Comparison of ENCODE assay signal across 3 cellular contexts in the genomic region with DNA sequence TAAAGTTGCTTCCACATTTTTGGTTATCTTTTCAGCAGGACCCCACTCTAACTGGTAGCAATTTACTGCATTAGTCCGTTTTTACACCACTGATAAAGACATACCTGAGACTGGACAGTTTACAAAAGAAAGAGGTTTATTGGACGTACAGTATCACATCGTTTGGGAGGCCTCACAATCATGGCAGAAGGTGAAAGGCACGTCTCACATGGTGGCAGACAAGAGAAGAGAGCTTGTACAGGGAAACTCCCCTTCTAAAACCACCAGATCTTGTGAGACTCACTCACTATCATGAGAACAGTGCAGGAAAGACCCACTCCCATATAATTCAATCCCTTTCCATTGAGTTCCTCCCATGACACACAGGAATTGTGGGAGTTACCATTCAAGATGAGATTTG.
A peak's percentile ranks its signal among the peaks of the same experiment; 100 is the strongest.
DNase-seq lines count a peak whose midpoint lies in the region; ATAC-seq, FAIRE-seq and TF ChIP-seq lines count a peak whose summit lies in the region.
"Not testable (repeated sequence)": the region's sequence is repeated elsewhere in the genome, so short reads cannot be mapped to it uniquely, and the experiment has no call there.

No MANE protein-coding gene starts in this region.

- not testable (repeated sequence) for H4K20me1 ChIP-seq in HepG2 (ENCODE audit: insufficient read depth, low read length)

- not testable (repeated sequence) for TF ChIP-seq POLR2A in HepG2 (IDR thresholded peaks at IDR 0.05; ENCODE audit: insufficient read depth in 1 of 2, low read depth in 2 of 2, low read length in 2 of 2)

- not testable (repeated sequence) for H3K4me2 ChIP-seq in HepG2 (ENCODE audit: low read depth, low read length)

- not testable (repeated sequence) for TF ChIP-seq CTCF in HEK293 (tag by site-specific recombination; IDR thresholded peaks at IDR 0.05); bronchial epithelial cell (IDR thresholded peaks at IDR 0.05; ENCODE audit: insufficient read depth, low read length, severe bottlenecking); HepG2 (CRISPR knock-in tag; IDR thresholded peaks at IDR 0.05)

- FAIRE-seq in bronchial epithelial cell (lab: Jason Lieb, UNC), result peak; percentile 75
- FAIRE-seq in HepG2 (lab: Jason Lieb, UNC), result not testable (repeated sequence)

- ATAC-seq in HepG2, result not testable (repeated sequence)

- H3K27ac ChIP-seq in HEK293 (ENCODE audit: extremely low read depth, low read depth, low read length); HepG2 (ENCODE audit: extremely low read length, insufficient read depth, low read length): not testable (repeated sequence)

- not testable (repeated sequence) for H3K27me3 ChIP-seq in bronchial epithelial cell (ENCODE audit: control insufficient read depth, insufficient read depth, low read length); HepG2 (ENCODE audit: control insufficient read depth in 1 of 2, insufficient read depth in 2 of 2, low read length in 2 of 2)

- H3K36me3 ChIP-seq in HEK293 (ENCODE audit: control insufficient read depth in 2 of 2, insufficient read depth in 1 of 2, low read length in 2 of 2); bronchial epithelial cell (ENCODE audit: control insufficient read depth, insufficient read depth, low read length); HepG2 (replicated peaks in 1 of 2; ENCODE audit: control insufficient read depth in 1 of 2, insufficient read depth in 2 of 2, low read length in 2 of 2): not testable (repeated sequence)

- H3K9me3 ChIP-seq in HEK293 (ENCODE audit: control insufficient read depth, insufficient read depth, low read depth, low read length); HepG2 (ENCODE audit: low read length): not testable (repeated sequence)

- TF ChIP-seq RAD21 in HepG2 (CRISPR knock-in tag; IDR thresholded peaks at IDR 0.05), result not testable (repeated sequence)

- CTCF ChIA-PET in HEK293 (lab: Yijun Ruan, JAX); HepG2 (lab: Yijun Ruan, JAX; ENCODE audit: low intra/inter-chr PET ratio, low total read pairs): not testable (repeated sequence)

- not testable (repeated sequence) for TF ChIP-seq EP300 in HepG2 (IDR thresholded peaks at IDR 0.05; ENCODE audit: low read depth in 2 of 2, low read length in 2 of 2); HepG2 (CRISPR knock-in tag; IDR thresholded peaks at IDR 0.05; ENCODE audit: borderline replicate concordance)

- H3K79me2 ChIP-seq in HepG2 (ENCODE audit: insufficient read depth, low read length), result not testable (repeated sequence)

- not testable (repeated sequence) for H3K4me1 ChIP-seq in HEK293 (ENCODE audit: control insufficient read depth, insufficient read depth, low read length); HepG2 (ENCODE audit: insufficient read depth, low read length)

- POLR2A ChIA-PET in HEK293 (lab: Yijun Ruan, JAX); HepG2 (lab: Yijun Ruan, JAX): not testable (repeated sequence)

- in situ Hi-C loops in HepG2 (cut with HindIII; ENCODE audit: extremely low pct_ligation_motif_present, low pct_unique_long_range_greater_than_20kb), result not testable (repeated sequence)

- DNase-seq in bronchial epithelial cell (ENCODE audit: low read depth); HepG2 (ENCODE audit: low spot score): not testable (repeated sequence)

- 0% methylated on average over 4 of the region's 4 CpGs for WGBS in HepG2 (ENCODE audit: low lambda C conversion rate)

- H3K4me3 ChIP-seq in HEK293 (ENCODE audit: low read depth, low read length); bronchial epithelial cell (ENCODE audit: low read depth, low read length); HepG2 (replicated peaks in 1 of 3; ENCODE audit: insufficient read depth in 1 of 3, low read depth in 2 of 3, low read length in 3 of 3): not testable (repeated sequence)

- intact Hi-C loops in HepG2 (cut with micrococcal nuclease; ENCODE audit: unreplicated experiment), result not testable (repeated sequence)

- H2AFZ ChIP-seq in HepG2 (ENCODE audit: low read length), result not testable (repeated sequence)

- not testable (repeated sequence) for H3K9ac ChIP-seq in HepG2 (ENCODE audit: insufficient read depth, low read depth, low read length)

- BruUV-seq in HepG2 (replicated peaks; lab: Mats Ljungman, UMichigan), result not testable (repeated sequence)

TF ChIP-seq in HEK293, 187 proteins besides CTCF, POLR2A, EP300 and RAD21:
- TF ChIP-seq ZNF510 (tag by site-specific recombination; IDR thresholded peaks at IDR 0.05; ENCODE audit: insufficient replicate concordance), result peak; percentile 58

TF ChIP-seq in HepG2, 621 proteins besides CTCF, POLR2A, EP300 and RAD21:
- TF ChIP-seq ZNF430 (CRISPR knock-in tag; IDR thresholded peaks at IDR 0.05), result peak; percentile 50; the same call in 1 of the 2 replicates
TF ChIP-seq in HepG2: peak in this region for 1; not testable (repeated sequence) for 620.
